In genomic region chr11:72641522-72641899, GRCh38 we compare ENCODE assay signal across 16 cellular contexts. TPM values are rescaled to one million over a fixed set of nuclear protein-coding genes. Genes with fewer than 3 reads are reported as not detected.
A peak's percentile ranks its signal among the peaks of the same experiment; 100 is the strongest.
DNase-seq lines count a peak whose midpoint lies in the region; ATAC-seq and TF ChIP-seq lines count a peak whose summit lies in the region.
"Had no signal": no experiment of that assay in that cellular context is flagged by ENCODE, and none has a peak within 500 bp of the region (broad histone marks: within the 10 kb centered on the region; RNA-seq: fewer than 3 reads in every experiment).

No MANE protein-coding gene starts in this region.

- H3K4me2 ChIP-seq in osteoblast (ENCODE audit: insufficient read depth, low read length): no peak overlapping the region

- intact Hi-C loops in ascending aorta (cut with DNase I) (loop anchor here (5.0 kb wide), 1 partner anchor 169 kb away; no protein-coding TSS in a partner anchor), Calu3 (cut with micrococcal nuclease; ENCODE audit: unreplicated experiment) (loop anchor here (5.0 kb wide), 1 partner anchor 34 kb away; no protein-coding TSS in a partner anchor)

- no peak for TF ChIP-seq POLR2A in gastroesophageal sphincter (IDR thresholded peaks at IDR 0.05)
- no peak for TF ChIP-seq POLR2A in tibial nerve (IDR thresholded peaks at IDR 0.05)

- TF ChIP-seq CTCF in ascending aorta (IDR thresholded peaks at IDR 0.05) (no peak), gastroesophageal sphincter (IDR thresholded peaks at IDR 0.05) (no peak), osteoblast (IDR thresholded peaks at IDR 0.05; ENCODE audit: extremely low read depth, low read depth, low read length) (no peak), tibial nerve (IDR thresholded peaks at IDR 0.05) (no peak), Calu3 (IDR thresholded peaks at IDR 0.05; ENCODE audit: unreplicated experiment) (no peak)

- no peak overlapping the region for H3K27ac ChIP-seq in ascending aorta
- H3K27ac ChIP-seq in gastroesophageal sphincter: peak overlapping the region in 3 of 4 donors; percentile 64 to 79 (median 74)
- H3K27ac ChIP-seq in osteoblast (ENCODE audit: low read depth, low read length): no peak overlapping the region
- H3K27ac ChIP-seq in tibial nerve: peak overlapping the region in 1 of 4 donors; percentile 76

- no peaks in the 10 kb centered on the region for H3K79me2 ChIP-seq in osteoblast (ENCODE audit: insufficient read depth, low read length)

- peaks cover 6% of the 10 kb centered on the region for H3K36me3 Mint-ChIP-seq in Calu3 (ENCODE audit: insufficient read depth, unreplicated experiment)
- H3K36me3 Mint-ChIP-seq: CD8-positive, alpha-beta memory T cell; stimulated activated effector memory CD8-positive, alpha-beta T cell treated with anti-CD3 and anti-CD28 coated beads, Interleukin-12 subunit alpha, Interleukin-12 subunit beta, amount 100 ng/mL, for 72 hours had no signal

- no peak for TF ChIP-seq EP300 in gastroesophageal sphincter (IDR thresholded peaks at IDR 0.05)
- no peak for TF ChIP-seq EP300 in tibial nerve (IDR thresholded peaks at IDR 0.05)

- H3K4me3 ChIP-seq in ascending aorta (peak overlapping the region; percentile 62 to 75), gastroesophageal sphincter (peak overlapping the region; percentile 42 to 70), osteoblast (ENCODE audit: insufficient read depth, low read length) (no peak overlapping the region), tibial nerve (peak overlapping the region; percentile 42 to 68 (median 49))

- H3K9me3 Mint-ChIP-seq in Calu3 (ENCODE audit: low read depth, unreplicated experiment): no peaks in the 10 kb centered on the region
- H3K9me3 Mint-ChIP-seq: activated T-cell treated with anti-CD3 and anti-CD28 coated beads, Interleukin-2, amount 50 U/mL, for 24 hours; stimulated activated effector memory CD8-positive, alpha-beta T cell treated with anti-CD3 and anti-CD28 coated beads, Interleukin-12 subunit alpha, Interleukin-12 subunit beta, amount 100 ng/mL, for 72 hours had no signal

- CTCF ChIA-PET in Calu3 (lab: Charles Lee): interaction anchor here (0.7 to 1.4 kb wide), 2 partner anchors 52 to 56 kb away, joined by 4 to 5 read pairs; no protein-coding TSS in a partner anchor

- no peak for ATAC-seq in gastroesophageal sphincter
- no peak for ATAC-seq in HG02981 (IDR thresholded peaks at IDR 0.05; ENCODE audit: unreplicated experiment)

- no peak overlapping the region for H2AFZ ChIP-seq in osteoblast (ENCODE audit: low read length)

- WGBS in gastroesophageal sphincter (ENCODE audit: low coverage in 1 of 2), 2 donors: 27 to 44% methylated on average over 3 of the region's 6 CpGs
- WGBS in tibial nerve, 2 donors: 51 to 56% methylated on average over 6 of the region's 6 CpGs

- BruUV-seq in Calu3 (replicated peaks; lab: Mats Ljungman, UMichigan): no TSS peak

- H3K27me3 Mint-ChIP-seq in Calu3 (ENCODE audit: unreplicated experiment): peaks cover 17% of the 10 kb centered on the region

- H3K36me3 ChIP-seq in ascending aorta (no peaks in the 10 kb centered on the region), gastroesophageal sphincter (no peaks in the 10 kb centered on the region), osteoblast (ENCODE audit: insufficient read depth, low read length) (no peaks in the 10 kb centered on the region), tibial nerve (no peaks in the 10 kb centered on the region)
- H3K36me3 ChIP-seq: adrenal gland, MG63 had no signal

- H3K9me3 ChIP-seq in ascending aorta: no peaks in the 10 kb centered on the region
- no peaks in the 10 kb centered on the region for H3K9me3 ChIP-seq in gastroesophageal sphincter
- no peaks in the 10 kb centered on the region for H3K9me3 ChIP-seq in osteoblast (ENCODE audit: low read depth, low read length)
- no peaks in the 10 kb centered on the region for H3K9me3 ChIP-seq in tibial nerve
- H3K9me3 ChIP-seq: adrenal gland, MG63 had no signal

- H3K27ac Mint-ChIP-seq in Calu3 (ENCODE audit: unreplicated experiment): no peak overlapping the region
- H3K27ac Mint-ChIP-seq: activated T-cell treated with anti-CD3 and anti-CD28 coated beads, Interleukin-2, amount 50 U/mL, for 24 hours; stimulated activated effector memory CD8-positive, alpha-beta T cell treated with anti-CD3 and anti-CD28 coated beads, Interleukin-12 subunit alpha, Interleukin-12 subunit beta, amount 100 ng/mL, for 72 hours had no signal

- H3K27me3 ChIP-seq in ascending aorta (peaks cover 9% of the 10 kb centered on the region), gastroesophageal sphincter (no peaks in the 10 kb centered on the region), osteoblast (ENCODE audit: insufficient read depth, low read length) (peaks cover 39% of the 10 kb centered on the region), tibial nerve (peaks cover 0 to 51% of the 10 kb centered on the region in 2 donors)
- H3K27me3 ChIP-seq: adrenal gland had no signal

- no peak overlapping the region for H3K4me3 Mint-ChIP-seq in Calu3 (ENCODE audit: low read depth, unreplicated experiment)
- H3K4me3 Mint-ChIP-seq: activated T-cell treated with anti-CD3 and anti-CD28 coated beads, Interleukin-2, amount 50 U/mL, for 24 hours; stimulated activated effector memory CD8-positive, alpha-beta T cell treated with anti-CD3 and anti-CD28 coated beads, Interleukin-12 subunit alpha, Interleukin-12 subunit beta, amount 100 ng/mL, for 72 hours had no signal

- H3K4me1 Mint-ChIP-seq in Calu3 (ENCODE audit: low read depth, unreplicated experiment): peaks cover 20% of the 10 kb centered on the region
- H3K4me1 Mint-ChIP-seq: CD8-positive, alpha-beta memory T cell had no signal

- H3K4me1 ChIP-seq in ascending aorta: peaks cover 3 to 5% of the 10 kb centered on the region in 2 donors
- H3K4me1 ChIP-seq in gastroesophageal sphincter: peaks cover 0 to 68% (median 14%) of the 10 kb centered on the region in 3 donors
- H3K4me1 ChIP-seq in osteoblast (ENCODE audit: insufficient read depth, low read length): peaks cover 3% of the 10 kb centered on the region
- H3K4me1 ChIP-seq in tibial nerve: peaks cover 0 to 19% (median 11%) of the 10 kb centered on the region in 4 donors

- DNase-seq in ascending aorta (ENCODE audit: low spot score in 2 of 2): no peak
- peak; percentile 47 for DNase-seq in osteoblast (ENCODE audit: insufficient read length, low spot score, missing footprints)
- DNase-seq in tibial nerve (ENCODE audit: low spot score in 2 of 2): no peak
- no peak for DNase-seq in NCI-H345 treated with DMSO at 0.1 percent for 48 hours (lab: John Stamatoyannopoulos, UW; ENCODE audit: unreplicated experiment)
- DNase-seq in Calu3: no peak
- DNase-seq: CD8-positive, alpha-beta memory T cell; GDM1; HCEC 1CT; NCI-H2171 treated with DMSO at 0.1 percent for 48 hours; stimulated activated CD4-positive, alpha-beta T cell treated with anti-CD3 and anti-CD28 coated beads, Interleukin-4, amount 100 ng/mL, for 1 hour had no signal

- no peaks in the 10 kb centered on the region for H4K20me1 ChIP-seq in osteoblast (ENCODE audit: insufficient read depth, low read length)

RNA-seq across cellular contexts. Expression of gene PDE2A, which starts 32.7 kb away (rescaled TPM):
- total RNA-seq in ascending aorta: 403 TPM
- 10 to 100 TPM; 31.6 to 54.2 (median 35.4) TPM for total RNA-seq in gastroesophageal sphincter
- total RNA-seq in osteoblast: 0.36 and 0.59 TPM in 2 replicates
- total RNA-seq in tibial nerve: 10 to 100 TPM; 30.3 to 75.7 (median 43.1) TPM
- 1.1 and 4.3 TPM in 2 replicates for total RNA-seq in Calu3 (2022)

Comparison
In these comparisons a context has a peak if more than half of its experiments do, and no peak if none do; other contexts are left out.
1. H3K27ac ChIP-seq: peak in gastroesophageal sphincter (3 of 4); none in ascending aorta (0 of 2) and osteoblast (single experiment).